ENCODE assay signal across 8 cellular contexts in the genomic region with DNA sequence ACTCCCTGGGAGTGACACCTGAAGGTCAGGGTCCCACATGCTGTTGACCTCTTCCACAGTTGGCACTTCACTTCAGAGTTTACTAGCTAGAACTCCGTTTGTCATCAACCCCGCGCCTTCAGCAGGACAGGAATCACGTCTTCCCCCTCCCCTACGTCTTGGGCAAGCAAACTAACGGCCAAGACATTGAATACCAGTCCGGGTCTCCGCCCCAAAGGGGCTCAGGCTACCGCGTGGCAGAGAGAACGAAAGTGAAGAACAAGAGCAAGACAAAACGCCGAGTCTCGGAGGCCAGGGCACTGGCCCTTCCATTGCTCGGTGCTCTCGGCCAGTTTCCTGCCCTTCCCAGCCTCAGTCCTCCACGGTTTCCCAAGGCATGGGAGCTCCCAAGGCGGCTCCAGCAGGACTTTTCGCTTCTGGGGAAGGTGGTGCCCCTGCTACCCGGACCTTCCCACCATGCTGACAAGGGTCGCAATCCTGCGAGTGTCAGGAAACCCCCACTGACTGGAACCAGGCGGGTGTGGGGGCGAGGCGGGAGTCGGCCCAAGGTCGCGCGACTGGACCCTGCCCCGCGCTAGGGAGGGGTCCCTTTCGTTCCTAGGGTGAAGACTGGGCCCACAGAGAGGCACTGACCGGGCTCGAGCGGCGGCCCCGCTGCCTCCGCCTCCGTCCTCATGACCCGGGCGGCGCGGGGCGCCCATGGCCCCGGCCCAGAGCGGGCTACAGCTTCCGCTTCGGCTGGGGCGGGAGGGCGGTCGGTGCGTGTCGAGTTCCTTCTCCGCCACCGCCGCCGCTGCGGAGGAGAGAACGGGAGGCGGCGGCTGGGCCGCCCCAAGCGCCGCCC. TPM values are rescaled to one million over a fixed set of nuclear protein-coding genes. Genes with fewer than 3 reads are reported as not detected.
DNase-seq lines count a peak whose midpoint lies in the region; ATAC-seq and TF ChIP-seq lines count a peak whose summit lies in the region.

A gene (minus strand): TSS at position 823 of the 844 bp plus-strand sequence. CDS start 147 bp downstream, at position 676.

- H3K4me1 ChIP-seq in OCI-LY1 (ENCODE audit: insufficient read depth, low read length, severe bottlenecking), result peaks cover 68% of the 10 kb centered on the region

- DNase-seq in COLO668 (lab: John Stamatoyannopoulos, UW; ENCODE audit: unreplicated experiment) (peak; percentile 23), cardiac septum (ENCODE audit: low spot score) (no peak), posterior vena cava (ENCODE audit: low spot score) (no peak), NCI-H510A (lab: John Stamatoyannopoulos, UW) (no peak)
- peak; percentile 34 to 67 for DNase-seq in activated naive CD4-positive, alpha-beta T cell treated with anti-CD3 and anti-CD28 coated beads, Interleukin-2, amount 50 U/mL, for 72 hours (ENCODE audit: low spot score in 2 of 2)
- DNase-seq in central memory CD4-positive, alpha-beta T cell, result no peak

- 0 out of 2 replicates have a peak within 1 kb of the TSS, but pooled peaks have one; percentile 50 for H2AFZ ChIP-seq in OCI-LY1 (ENCODE audit: low read length)

- peaks cover 56% of the 10 kb centered on the region for H3K79me2 ChIP-seq in OCI-LY1 (ENCODE audit: insufficient read depth, low read length)

- H3K4me2 ChIP-seq in OCI-LY1 (ENCODE audit: low read length), result peak within 1 kb of the TSS; percentile 97

- ATAC-seq in GM21576 (IDR thresholded peaks at IDR 0.05; ENCODE audit: unreplicated experiment), result peak; percentile 8
- ATAC-seq in activated naive CD4-positive, alpha-beta T cell treated with anti-CD3 and anti-CD28 coated beads, Interleukin-2, amount 50 U/mL, for 72 hours, result peak in 1 of 2 donors; percentile 4

- H3K9ac ChIP-seq in OCI-LY1 (ENCODE audit: low read length), result peak within 1 kb of the TSS; percentile 97

- H4K20me1 ChIP-seq in OCI-LY1 (ENCODE audit: insufficient read depth, low read length), result no peaks in the 10 kb centered on the region

- no peaks in the 10 kb centered on the region for H3K9me3 ChIP-seq in OCI-LY1 (ENCODE audit: low read length)

- intact Hi-C loops in cardiac septum (cut with DNase I), result no loop called here
- intact Hi-C loops in posterior vena cava (cut with DNase I), result no loop called here

- no peaks in the 10 kb centered on the region for H3F3A ChIP-seq in OCI-LY1 (ENCODE audit: insufficient read depth, low read length)

- peak within 1 kb of the TSS; percentile 96 to 98 for H3K27ac Mint-ChIP-seq in activated naive CD4-positive, alpha-beta T cell treated with anti-CD3 and anti-CD28 coated beads, Interleukin-2, amount 50 U/mL, for 72 hours

- TF ChIP-seq CTCF in OCI-LY1 (IDR thresholded peaks at IDR 0.05; ENCODE audit: low read length), result no peak

- H3K36me3 Mint-ChIP-seq in activated naive CD4-positive, alpha-beta T cell treated with anti-CD3 and anti-CD28 coated beads, Interleukin-2, amount 50 U/mL, for 72 hours, result peaks cover 36 to 38% of the 10 kb centered on the region in 2 donors

- H3K4me3 ChIP-seq in OCI-LY1 (ENCODE audit: low read depth, low read length, poor library complexity, severe bottlenecking), result peak within 1 kb of the TSS; percentile 89

- H3K9me3 Mint-ChIP-seq in activated naive CD4-positive, alpha-beta T cell treated with anti-CD3 and anti-CD28 coated beads, Interleukin-2, amount 50 U/mL, for 72 hours, result no peaks in the 10 kb centered on the region

- no peaks in the 10 kb centered on the region for H3K9me2 ChIP-seq in OCI-LY1 (ENCODE audit: low read depth, low read length)

- peak within 1 kb of the TSS; percentile 91 for H3K27ac ChIP-seq in OCI-LY1 (ENCODE audit: low read depth, low read length, poor library complexity, severe bottlenecking)

- H3K36me3 ChIP-seq in OCI-LY1 (ENCODE audit: insufficient read depth, low read length), result peaks cover 53% of the 10 kb centered on the region

- no peaks in the 10 kb centered on the region for H3K27me3 ChIP-seq in OCI-LY1 (ENCODE audit: insufficient read depth, low read length)

RNA-seq across cellular contexts. Expression of the gene that starts here (rescaled TPM):
- total RNA-seq in activated naive CD4-positive, alpha-beta T cell treated with anti-CD3 and anti-CD28 coated beads, Interleukin-2, amount 50 U/mL, for 72 hours, result 100 to 1,000 TPM; 106 to 137 TPM
- total RNA-seq in cardiac septum, result 97.4 TPM
- total RNA-seq in posterior vena cava, result 10 to 100 TPM; 73.5 to 82.1 TPM

Comparison
In these comparisons a context has a peak if more than half of its experiments do, and no peak if none do; other contexts are left out.
1. DNase-seq: peak in COLO668 (single experiment) and activated naive CD4-positive, alpha-beta T cell treated with anti-CD3 and anti-CD28 coated beads, Interleukin-2, amount 50 U/mL, for 72 hours (2 of 2); none in cardiac septum (single experiment), posterior vena cava (single experiment), central memory CD4-positive, alpha-beta T cell (single experiment) and NCI-H510A (single experiment).